Comparison of ENCODE assay signal across 26 cellular contexts in genomic region chr1:155327981-155328380, GRCh38. TPM values are rescaled to one million over a fixed set of nuclear protein-coding genes. Genes with fewer than 3 reads are reported as not detected.
"Had no signal": no experiment of that assay in that cellular context is flagged by ENCODE, and none has a peak within 500 bp of the region (broad histone marks: within the 10 kb centered on the region; RNA-seq: fewer than 3 reads in every experiment).

No MANE protein-coding gene starts in this region.

- H3K9me3 ChIP-seq: breast epithelium, esophagus muscularis mucosa, mucosa of descending colon, spleen, suprapubic skin, upper lobe of right lung had no signal

- H3K36me3 Mint-ChIP-seq: natural killer cell had no signal

- H3K27ac ChIP-seq: breast epithelium, esophagus muscularis mucosa, spleen, suprapubic skin, upper lobe of right lung had no signal

- H3K27me3 Mint-ChIP-seq: activated B cell treated with CpG ODN at 0.5 μM for 24 hours; activated naive CD4-positive, alpha-beta T cell treated with anti-CD3 and anti-CD28 coated beads, Interleukin-2, amount 50 U/mL, for 24 hours had no signal

- H3K36me3 ChIP-seq: breast epithelium had no signal

- H3K4me3 ChIP-seq: breast epithelium, dorsolateral prefrontal cortex, esophagus muscularis mucosa, lung, mucosa of descending colon, spleen, suprapubic skin, upper lobe of right lung had no signal

- FAIRE-seq: endometrium, TTC549 had no signal

- H3K9me3 Mint-ChIP-seq: activated B cell treated with CpG ODN at 0.5 μM for 24 hours; activated naive CD4-positive, alpha-beta T cell treated with anti-CD3 and anti-CD28 coated beads, Interleukin-2, amount 50 U/mL, for 24 hours; activated T-helper 2 cell treated with anti-CD3 and anti-CD28 coated beads, Interferon-gamma antibody, Interleukin-2, Interleukin-4, amounts not matched to agents 10 μg/mL and 5 μg/mL and 100 μg/mL, durations not matched to agents 14 hours and 24 hours and 36 hours; natural killer cell had no signal

- H3K27ac Mint-ChIP-seq: activated naive CD4-positive, alpha-beta T cell treated with anti-CD3 and anti-CD28 coated beads, Interleukin-2, amount 50 U/mL, for 24 hours; activated T-helper 2 cell treated with anti-CD3 and anti-CD28 coated beads, Interferon-gamma antibody, Interleukin-2, Interleukin-4, amounts not matched to agents 10 μg/mL and 5 μg/mL and 100 μg/mL, durations not matched to agents 14 hours and 24 hours and 36 hours; natural killer cell had no signal

- DNase-seq: activated B cell treated with CpG ODN at 0.5 μM for 24 hours; activated CD4-positive, alpha-beta T cell treated with anti-CD3 and anti-CD28 coated beads, Interleukin-2, amount 50 U/mL, for 4 hours; activated CD8-positive, alpha-beta memory T cell treated with anti-CD3 and anti-CD28 coated beads, Interleukin-2, amount 50 U/mL, for 48 hours; amygdala; dorsolateral prefrontal cortex; glutamatergic neuron; mucosa of descending colon; natural killer cell; spleen; stimulated activated CD4-positive, alpha-beta T cell treated with anti-CD3 and anti-CD28 coated beads, Interleukin-1b, Interleukin-23, amount 100 ng/mL, for 48 hours; stimulated activated naive CD4-positive, alpha-beta T cell treated with Interleukin-2 at 50 U/mL for 16 hours; T-helper 2 cell; upper lobe of right lung had no signal

- H3K27me3 ChIP-seq: breast epithelium, dorsolateral prefrontal cortex, esophagus muscularis mucosa, spleen, suprapubic skin, upper lobe of right lung had no signal

- ATAC-seq: mucosa of descending colon, natural killer cell, sciatic nerve, upper lobe of right lung had no signal

- H3K4me3 Mint-ChIP-seq: activated B cell treated with CpG ODN at 0.5 μM for 24 hours; activated naive CD4-positive, alpha-beta T cell treated with anti-CD3 and anti-CD28 coated beads, Interleukin-2, amount 50 U/mL, for 24 hours; natural killer cell had no signal

RNA-seq across cellular contexts. Expression of gene PKLR, which starts 26.7 kb away (rescaled TPM):
- total RNA-seq: activated T-helper 2 cell treated with anti-CD3 and anti-CD28 coated beads, Interferon-gamma antibody, Interleukin-2, Interleukin-4, amounts not matched to agents 10 μg/mL and 5 μg/mL and 100 μg/mL, durations not matched to agents 14 hours and 24 hours and 36 hours; cerebellum; esophagus muscularis mucosa; fibroblast of villous mesenchyme; osteocyte; pulmonary artery endothelial cell; sciatic nerve; upper lobe of right lung had no signal
